ENCODE assay signal across 14 cellular contexts in genomic region chr6:9611016-9611415, GRCh38.
A peak's percentile ranks its signal among the peaks of the same experiment; 100 is the strongest.
DNase-seq lines count a peak whose midpoint lies in the region; ATAC-seq lines count a peak whose summit lies in the region.
"Had no signal": no experiment of that assay in that cellular context is flagged by ENCODE, and none has a peak within 500 bp of the region (broad histone marks: within the 10 kb centered on the region; RNA-seq: fewer than 3 reads in every experiment).

No MANE protein-coding gene starts in this region.

- H4K91ac ChIP-seq in trophoblast cell (ENCODE audit: low read depth, low read length), result no peak overlapping the region

- H3K4me1 ChIP-seq in GM23248 (ENCODE audit: insufficient read depth) (no peaks in the 10 kb centered on the region), trophoblast cell (ENCODE audit: control insufficient read depth in 1 of 2, insufficient read depth in 2 of 2, low read length in 2 of 2) (peaks cover 2 to 6% of the 10 kb centered on the region in 2 experiments)

- H2BK5ac ChIP-seq in trophoblast cell (ENCODE audit: low read depth, low read length, poor library complexity), result no peak overlapping the region

- DNase-seq in GM23248 (no peak), NCI-H146 treated with DMSO at 0.1 percent for 48 hours (lab: John Stamatoyannopoulos, UW; ENCODE audit: unreplicated experiment) (peak; percentile 49), epidermal melanocyte (ENCODE audit: insufficient read length, low spot score) (peak; percentile 19), trophoblast cell (no peak), SHP77 treated with DMSO at 0.1 percent for 48 hours (lab: John Stamatoyannopoulos, UW) (no peak), T-helper 9 cell (no peak)
- DNase-seq: ACHN; AML-193; Calu3; CD4-positive, alpha-beta memory T cell; DMS79 treated with DMSO at 0.1 percent for 48 hours; GF-D8; H9 had no signal

- H3K27ac ChIP-seq in GM23248, result no peak overlapping the region
- no peak overlapping the region for H3K27ac ChIP-seq in trophoblast cell (ENCODE audit: low read depth, low read length)

- H4K20me1 ChIP-seq in GM23248 (ENCODE audit: insufficient read depth), result no peaks in the 10 kb centered on the region

- no peak overlapping the region for H3K23ac ChIP-seq in trophoblast cell (ENCODE audit: low read length)

- no peaks in the 10 kb centered on the region for H3F3A ChIP-seq in GM23248 (ENCODE audit: insufficient read depth)

- no peak overlapping the region for H2AK5ac ChIP-seq in trophoblast cell (ENCODE audit: low read length)

- no peak overlapping the region for H4K8ac ChIP-seq in trophoblast cell (ENCODE audit: low read depth, low read length)

- H3K18ac ChIP-seq in trophoblast cell (ENCODE audit: low read length), result no peak overlapping the region

- H3K9ac ChIP-seq in GM23248 (no peak overlapping the region), trophoblast cell (ENCODE audit: low read length) (no peak overlapping the region)

- H3K79me2 ChIP-seq in GM23248 (ENCODE audit: insufficient read depth) (no peaks in the 10 kb centered on the region), trophoblast cell (ENCODE audit: control insufficient read depth, insufficient read depth, low read length, poor library complexity) (no peaks in the 10 kb centered on the region)

- no peak overlapping the region for H2BK120ac ChIP-seq in trophoblast cell (ENCODE audit: insufficient read depth, low read length, poor library complexity)

- no peaks in the 10 kb centered on the region for H3K36me3 ChIP-seq in GM23248 (ENCODE audit: low read depth)
- no peaks in the 10 kb centered on the region for H3K36me3 ChIP-seq in trophoblast cell (ENCODE audit: control insufficient read depth in 1 of 2, insufficient read depth in 2 of 2, low read length in 2 of 2)

- H3K9me3 ChIP-seq in GM23248 (ENCODE audit: low read depth) (no peaks in the 10 kb centered on the region), trophoblast cell (ENCODE audit: insufficient read depth, low read depth, low read length) (no peaks in the 10 kb centered on the region)

- H3K4me3 ChIP-seq in GM23248 (no peak overlapping the region), trophoblast cell (ENCODE audit: low read depth, low read length) (no peak overlapping the region)

- H3K79me1 ChIP-seq in trophoblast cell (ENCODE audit: low read length), result peaks cover 5% of the 10 kb centered on the region

- H3K4ac ChIP-seq in trophoblast cell (ENCODE audit: low read depth, low read length), result no peak overlapping the region

- H3K4me2 ChIP-seq in GM23248 (ENCODE audit: unreplicated experiment) (no peak overlapping the region), trophoblast cell (ENCODE audit: low read length) (no peak overlapping the region)

- no peak overlapping the region for H3K14ac ChIP-seq in trophoblast cell (ENCODE audit: low read length)

- H4K12ac ChIP-seq in trophoblast cell (ENCODE audit: low read depth, low read length), result no peak overlapping the region

- no peak overlapping the region for H2BK12ac ChIP-seq in trophoblast cell (ENCODE audit: low read length)

- H3K9me2 ChIP-seq in GM23248 (ENCODE audit: insufficient read depth), result no peaks in the 10 kb centered on the region

- no peak for ATAC-seq in GM18858 (IDR thresholded peaks at IDR 0.05; ENCODE audit: unreplicated experiment)

- 35 to 39% methylated on average over 3 of the region's 3 CpGs for WGBS in GM23248 (ENCODE audit: low coverage in 1 of 2, low lambda C conversion rate in 2 of 2, missing lambda C conversion rate in 2 of 2), 2 experiments
- WGBS in trophoblast cell (ENCODE audit: extremely low coverage, insufficient coverage, insufficient read length), result no CpG with 5 or more reads among the region's 3 CpGs

- in situ Hi-C loops in GM23248 (cut with MboI), result no loop called here

- H3K27me3 ChIP-seq in GM23248 (replicated peaks; ENCODE audit: insufficient read depth), result no peaks in the 10 kb centered on the region
- H3K27me3 ChIP-seq in trophoblast cell (ENCODE audit: insufficient read depth, low read length), result no peaks in the 10 kb centered on the region

- H2AFZ ChIP-seq in GM23248 (peak overlapping the region; percentile 18; the same call in 1 of the 2 replicates), trophoblast cell (ENCODE audit: insufficient read depth, low read length, poor library complexity) (no peak overlapping the region)

Comparison
In these comparisons a context has a peak if more than half of its experiments do, and no peak if none do; other contexts are left out.
1. DNase-seq: peak in NCI-H146 treated with DMSO at 0.1 percent for 48 hours (single experiment) and epidermal melanocyte (single experiment); none in GM23248 (single experiment), trophoblast cell (0 of 2), SHP77 treated with DMSO at 0.1 percent for 48 hours (single experiment) and T-helper 9 cell (single experiment).